In genomic region chr11:91871048-91871447, GRCh38 we compare ENCODE assay signal across 1 cellular context.
TF ChIP-seq lines count a peak whose summit lies in the region.

No MANE protein-coding gene starts in this region.

TF ChIP-seq in HEK293, 187 proteins besides CTCF, POLR2A, EP300 and RAD21 (continued from another document):
- TF ChIP-seq ZBTB26 (tag by site-specific recombination; optimal IDR thresholded peaks at IDR 0.05) (no peak), ZNF121 (tag by site-specific recombination; IDR thresholded peaks at IDR 0.05) (no peak), ZNF521 (tag by site-specific recombination; IDR thresholded peaks at IDR 0.05) (no peak)
